ENCODE assay signal across 21 cellular contexts in genomic region chr22:39209756-39210155, GRCh38. TPM values are rescaled to one million over a fixed set of nuclear protein-coding genes. Genes with fewer than 3 reads are reported as not detected.
DNase-seq lines count a peak whose midpoint lies in the region; ATAC-seq and TF ChIP-seq lines count a peak whose summit lies in the region.
"Had no signal": no experiment of that assay in that cellular context is flagged by ENCODE, and none has a peak within 500 bp of the region (broad histone marks: within the 10 kb centered on the region; RNA-seq: fewer than 3 reads in every experiment).

No MANE protein-coding gene starts in this region.

- no peaks in the 10 kb centered on the region for H3K36me3 Mint-ChIP-seq in HFFc6 (ENCODE audit: low read depth)
- H3K36me3 Mint-ChIP-seq: activated CD8-positive, alpha-beta memory T cell treated with anti-CD3 and anti-CD28 coated beads, Interleukin-2, amount 10 ng/mL, durations not matched to agents 7 days and 5 days had no signal

- DNase-seq in activated CD4-positive, CD25-positive, alpha-beta regulatory T cell treated with anti-CD3 and anti-CD28 coated beads, Interleukin-2, amount 50 U/mL, for 72 hours = peak; percentile 24
- DNase-seq in NCI-H2029 (lab: John Stamatoyannopoulos, UW) (peak; percentile 89), SHP77 (lab: John Stamatoyannopoulos, UW) (peak; percentile 43 to 57), sigmoid colon (peak; percentile 48), HFFc6 (no peak), NCI-H2171 (lab: John Stamatoyannopoulos, UW) (no peak), adrenal gland (no peak)
- DNase-seq: activated B cell treated with CpG ODN at 0.5 μM for 24 hours; activated CD8-positive, alpha-beta memory T cell treated with anti-CD3 and anti-CD28 coated beads, Interleukin-2, amount 10 ng/mL, durations not matched to agents 7 days and 5 days; activated naive CD4-positive, alpha-beta T cell; glutamatergic neuron; midbrain; MM.1S; NCI-H526 treated with DMSO at 0.1 percent for 48 hours; occipital lobe; stimulated activated CD4-positive, alpha-beta T cell treated with anti-CD3 and anti-CD28 coated beads, Interleukin-4, amount 100 ng/mL, for 1 hour; T-helper 1 cell had no signal

- H3K27me3 ChIP-seq in sigmoid colon (peaks cover 0 to 5% (median 0%) of the 10 kb centered on the region in 3 donors), adrenal gland (no peaks in the 10 kb centered on the region)
- H3K27me3 ChIP-seq: body of pancreas had no signal

- no peaks in the 10 kb centered on the region for H3K9me3 ChIP-seq in sigmoid colon
- no peaks in the 10 kb centered on the region for H3K9me3 ChIP-seq in adrenal gland (replicated peaks in 1 of 3)
- H3K9me3 ChIP-seq: body of pancreas, tibial artery had no signal

- H3K4me1 Mint-ChIP-seq in HFFc6 (ENCODE audit: low read depth) = peaks cover 48% of the 10 kb centered on the region

- H3K27ac Mint-ChIP-seq in HFFc6 = no peak overlapping the region
- H3K27ac Mint-ChIP-seq: activated B cell treated with CpG ODN at 0.5 μM for 24 hours; activated CD8-positive, alpha-beta memory T cell treated with anti-CD3 and anti-CD28 coated beads, Interleukin-2, amount 10 ng/mL, durations not matched to agents 7 days and 5 days had no signal

- intact Hi-C loops in sigmoid colon (cut with DNase I) = no loop called here
- intact Hi-C loops in adrenal gland (cut with DNase I) = no loop called here

- no peak for ATAC-seq in activated CD4-positive, CD25-positive, alpha-beta regulatory T cell treated with anti-CD3 and anti-CD28 coated beads, Interleukin-2, amount 50 U/mL, for 24 hours
- ATAC-seq: activated CD8-positive, alpha-beta memory T cell treated with anti-CD3 and anti-CD28 coated beads, Interleukin-2, amount 10 ng/mL, durations not matched to agents 7 days and 5 days; body of pancreas; esophagus mucosa had no signal

- no peaks in the 10 kb centered on the region for H3K36me3 ChIP-seq in sigmoid colon
- no peaks in the 10 kb centered on the region for H3K36me3 ChIP-seq in adrenal gland (replicated peaks in 1 of 2)
- H3K36me3 ChIP-seq: tibial artery had no signal

- TF ChIP-seq POLR2A in sigmoid colon (IDR thresholded peaks at IDR 0.05) = no peak
- TF ChIP-seq POLR2A in adrenal gland (IDR thresholded peaks at IDR 0.05) = no peak

- TF ChIP-seq CTCF in sigmoid colon (IDR thresholded peaks at IDR 0.05) = no peak
- TF ChIP-seq CTCF in HFFc6 (IDR thresholded peaks at IDR 0.05) = no peak
- TF ChIP-seq CTCF in adrenal gland (IDR thresholded peaks at IDR 0.05) = no peak

- no peak for TF ChIP-seq EP300 in sigmoid colon (IDR thresholded peaks at IDR 0.05)

- peaks cover 1% of the 10 kb centered on the region; the same call in 1 of the 2 replicates for H3K27me3 Mint-ChIP-seq in HFFc6 (ENCODE audit: insufficient read depth)

- 60 to 88% methylated on average over 9 of the region's 9 CpGs for WGBS in sigmoid colon, 2 donors
- 85 to 94% (median 89%) methylated on average over 3 to 9 of the region's 9 CpGs for WGBS in adrenal gland, 4 donors

- H3K4me1 ChIP-seq in sigmoid colon (no peaks in the 10 kb centered on the region), adrenal gland (replicated peaks in 1 of 2) (no peaks in the 10 kb centered on the region)

- no peak overlapping the region for H3K4me3 ChIP-seq in sigmoid colon
- no peak overlapping the region for H3K4me3 ChIP-seq in adrenal gland
- H3K4me3 ChIP-seq: body of pancreas, tibial artery had no signal

- H3K9me3 Mint-ChIP-seq in HFFc6 = no peaks in the 10 kb centered on the region
- H3K9me3 Mint-ChIP-seq: activated B cell treated with CpG ODN at 0.5 μM for 24 hours had no signal

- no peak overlapping the region for H3K27ac ChIP-seq in sigmoid colon
- no peak overlapping the region for H3K27ac ChIP-seq in adrenal gland
- H3K27ac ChIP-seq: body of pancreas, tibial artery had no signal

- no peak overlapping the region for H3K4me3 Mint-ChIP-seq in HFFc6
- H3K4me3 Mint-ChIP-seq: activated B cell treated with CpG ODN at 0.5 μM for 24 hours; activated CD8-positive, alpha-beta memory T cell treated with anti-CD3 and anti-CD28 coated beads, Interleukin-2, amount 10 ng/mL, durations not matched to agents 7 days and 5 days had no signal

RNA-seq across cellular contexts. Expression of gene PDGFB, which starts 35.0 kb away (rescaled TPM):
- total RNA-seq in sigmoid colon = 1 to 10 TPM; 3.1 to 9.6 (median 7.4) TPM
- 1 to 10 TPM; 1.4 to 5.5 (median 2.4) TPM for polyA plus RNA-seq in sigmoid colon
- total RNA-seq in HFFc6 (2021; fragmentation: NEBNext Ultra II Directional; extraction: Animal tissue kit (Norgen Biotek cat#: 25700)) = not detected
- total RNA-seq in adrenal gland = 10 to 100 TPM in 1 of 8 donors, 1 to 10 TPM in 7; 2.5 to 10.9 (median 6.8) TPM
- 1 to 10 TPM; 4.0 to 8.7 (median 6.0) TPM for polyA plus RNA-seq in adrenal gland
- total RNA-seq: activated B cell treated with CpG ODN at 0.5 μM for 24 hours had no signal

RNA-seq across cellular contexts. Expression of gene CBX7, which starts 57.3 kb away (rescaled TPM):
- 100 to 1,000 TPM; 108 to 166 (median 125) TPM for total RNA-seq in sigmoid colon
- 10 to 100 TPM; 10.9 to 39.0 (median 36.2) TPM for polyA plus RNA-seq in sigmoid colon
- total RNA-seq in HFFc6 (2021; fragmentation: NEBNext Ultra II Directional; extraction: Animal tissue kit (Norgen Biotek cat#: 25700)) = 1 to 10 TPM; 6.2 to 7.2 (median 6.8) TPM
- 10 to 100 TPM; 30.3 to 89.2 (median 63.2) TPM for total RNA-seq in adrenal gland
- 10 to 100 TPM; 11.8 to 52.4 (median 26.3) TPM for polyA plus RNA-seq in adrenal gland

Comparison
In these comparisons a context has a peak if more than half of its experiments do, and no peak if none do; other contexts are left out.
1. DNase-seq: peak in activated CD4-positive, CD25-positive, alpha-beta regulatory T cell treated with anti-CD3 and anti-CD28 coated beads, Interleukin-2, amount 50 U/mL, for 72 hours (single experiment), NCI-H2029 (single experiment), SHP77 (2 of 2) and sigmoid colon (single experiment); none in HFFc6 (single experiment), NCI-H2171 (single experiment) and adrenal gland (0 of 7).